8 cellular contexts compared by ENCODE assay signal in genomic region chr2:14634223-14634884, GRCh38. TPM values are rescaled to one million over a fixed set of nuclear protein-coding genes. Genes with fewer than 3 reads are reported as not detected.
DNase-seq lines count a peak whose midpoint lies in the region; ATAC-seq and TF ChIP-seq lines count a peak whose summit lies in the region.

No MANE protein-coding gene starts in this region.

- no peaks in the 10 kb centered on the region for H3K36me3 ChIP-seq in MG63

- peaks cover 20 to 30% of the 10 kb centered on the region in 2 donors for H3K27me3 Mint-ChIP-seq in natural killer cell treated with Interleukin-12 subunit alpha and Interleukin-12 subunit beta and Interleukin-15 and Interleukin-18, amount 100 ng/mL, for 72 hours
- H3K27me3 Mint-ChIP-seq in natural killer cell (ENCODE audit: low read depth in 2 of 2) (peaks cover 36 to 48% of the 10 kb centered on the region in 2 donors), glutamatergic neuron (ENCODE audit: unreplicated experiment) (peaks cover 11% of the 10 kb centered on the region)

- peaks cover 65% of the 10 kb centered on the region for H3K27me3 ChIP-seq in MG63

- H3K4me1 Mint-ChIP-seq in natural killer cell treated with Interleukin-12 subunit alpha and Interleukin-12 subunit beta and Interleukin-15 and Interleukin-18, amount 100 ng/mL, for 72 hours (ENCODE audit: low read depth in 2 of 2) = peaks cover 0 to 2% of the 10 kb centered on the region in 2 donors
- H3K4me1 Mint-ChIP-seq in natural killer cell (no peaks in the 10 kb centered on the region), glutamatergic neuron (ENCODE audit: low read depth, unreplicated experiment) (peaks cover 12% of the 10 kb centered on the region)

- TF ChIP-seq CTCF in natural killer cell (IDR thresholded peaks at IDR 0.05) = no peak
- peak; percentile 92 for TF ChIP-seq CTCF in VCaP (conservative IDR thresholded peaks at IDR 0.05)
- TF ChIP-seq CTCF in glutamatergic neuron (IDR thresholded peaks at IDR 0.05; ENCODE audit: partially characterized antibody, unreplicated experiment) = peak; percentile 83

- intact Hi-C loops in natural killer cell (cut with micrococcal nuclease) = no loop called here

- peak overlapping the region; percentile 32 for H3K4me3 ChIP-seq in MG63

- DNase-seq in natural killer cell treated with Interleukin-12 subunit alpha and Interleukin-12 subunit beta and Interleukin-15 and Interleukin-18, amount 100 ng/mL, for 72 hours (ENCODE audit: low spot score) = no peak
- no peak for DNase-seq in natural killer cell
- peak; percentile 73 for DNase-seq in MG63
- peak; percentile 94 for DNase-seq in glutamatergic neuron
- peak in 49 of 56 donors; percentile 6 to 80 (median 38) for DNase-seq in nucleus accumbens (lab: John Stamatoyannopoulos, UW)
- no peak for DNase-seq in NCI-H1436 (lab: John Stamatoyannopoulos, UW)
- DNase-seq in OCI-M2 (lab: John Stamatoyannopoulos, UW; ENCODE audit: unreplicated experiment) = no peak

- no peak overlapping the region for H3K27ac Mint-ChIP-seq in natural killer cell treated with Interleukin-12 subunit alpha and Interleukin-12 subunit beta and Interleukin-15 and Interleukin-18, amount 100 ng/mL, for 72 hours
- H3K27ac Mint-ChIP-seq in natural killer cell (no peak overlapping the region), glutamatergic neuron (ENCODE audit: unreplicated experiment) (peak overlapping the region; percentile 43)

- peaks cover 5% of the 10 kb centered on the region for H3K36me3 Mint-ChIP-seq in natural killer cell treated with Interleukin-12 subunit alpha and Interleukin-12 subunit beta and Interleukin-15 and Interleukin-18, amount 100 ng/mL, for 72 hours
- H3K36me3 Mint-ChIP-seq in natural killer cell (no peaks in the 10 kb centered on the region), glutamatergic neuron (ENCODE audit: unreplicated experiment) (no peaks in the 10 kb centered on the region)

- H3K4me3 Mint-ChIP-seq in natural killer cell treated with Interleukin-12 subunit alpha and Interleukin-12 subunit beta and Interleukin-15 and Interleukin-18, amount 100 ng/mL, for 72 hours = no peak overlapping the region
- no peak overlapping the region for H3K4me3 Mint-ChIP-seq in natural killer cell
- peak overlapping the region; percentile 98 for H3K4me3 Mint-ChIP-seq in glutamatergic neuron (ENCODE audit: unreplicated experiment)

- no peaks in the 10 kb centered on the region for H3K9me3 Mint-ChIP-seq in natural killer cell treated with Interleukin-12 subunit alpha and Interleukin-12 subunit beta and Interleukin-15 and Interleukin-18, amount 100 ng/mL, for 72 hours
- H3K9me3 Mint-ChIP-seq in natural killer cell = no peaks in the 10 kb centered on the region
- peaks cover 10% of the 10 kb centered on the region for H3K9me3 Mint-ChIP-seq in glutamatergic neuron (ENCODE audit: unreplicated experiment)

- H3K9me3 ChIP-seq in MG63 = no peaks in the 10 kb centered on the region

- ATAC-seq in natural killer cell treated with Interleukin-12 subunit alpha and Interleukin-12 subunit beta and Interleukin-15 and Interleukin-18, amount 100 ng/mL, for 72 hours = peak; percentile 8 to 17
- no peak for ATAC-seq in natural killer cell

- peak overlapping the region; percentile 95 for H3K27ac ChIP-seq in VCaP

RNA-seq across cellular contexts. Expression of gene LRATD1, which starts 1.8 kb away (rescaled TPM):
- not detected for total RNA-seq in natural killer cell treated with Interleukin-12 subunit alpha and Interleukin-12 subunit beta and Interleukin-15 and Interleukin-18, amount 100 ng/mL, for 72 hours
- not detected for total RNA-seq in natural killer cell
- total RNA-seq in MG63 (2014; rRNA removed; shearing (Covaris generic); ENCODE audit: low replicate concordance) = not detected in 2 replicates
- total RNA-seq in glutamatergic neuron (ENCODE audit: unreplicated experiment) = 19.4 TPM

Comparison
In these comparisons a context has a peak if more than half of its experiments do, and no peak if none do; other contexts are left out.
1. ATAC-seq: peak in natural killer cell treated with Interleukin-12 subunit alpha and Interleukin-12 subunit beta and Interleukin-15 and Interleukin-18, amount 100 ng/mL, for 72 hours (2 of 2); none in natural killer cell (0 of 3).
2. DNase-seq: peak in MG63 (single experiment), glutamatergic neuron (single experiment) and nucleus accumbens (49 of 56); none in natural killer cell treated with Interleukin-12 subunit alpha and Interleukin-12 subunit beta and Interleukin-15 and Interleukin-18, amount 100 ng/mL, for 72 hours (single experiment), natural killer cell (single experiment), NCI-H1436 (single experiment) and OCI-M2 (single experiment).
3. RNA of gene LRATD1, which starts 1.8 kb away (total RNA-seq): 19.4 TPM in glutamatergic neuron (single experiment); not detected in natural killer cell treated with Interleukin-12 subunit alpha and Interleukin-12 subunit beta and Interleukin-15 and Interleukin-18, amount 100 ng/mL, for 72 hours, not detected in natural killer cell and not detected in MG63; every median in the first group is over 10 times any median in the second.